20 cellular contexts compared by ENCODE assay signal in genomic region chr6:155648301-155648700, GRCh38.
A peak's percentile ranks its signal among the peaks of the same experiment; 100 is the strongest.
DNase-seq lines count a peak whose midpoint lies in the region; ATAC-seq, FAIRE-seq and TF ChIP-seq lines count a peak whose summit lies in the region.
"Had no signal": no experiment of that assay in that cellular context is flagged by ENCODE, and none has a peak within 500 bp of the region (broad histone marks: within the 10 kb centered on the region; RNA-seq: fewer than 3 reads in every experiment).

No MANE protein-coding gene starts in this region.

- no peaks in the 10 kb centered on the region for H3K9me3 Mint-ChIP-seq in activated naive CD8-positive, alpha-beta T cell treated with anti-CD3 and anti-CD28 coated beads for 36 hours
- H3K9me3 Mint-ChIP-seq: CD8-positive, alpha-beta T cell; HFFc6 had no signal

- DNase-seq in left ventricle myocardium superior (no peak), left cardiac atrium (no peak), MV-4-11 (lab: John Stamatoyannopoulos, UW) (peak; percentile 53), K562 (ENCODE audit: extremely low read depth in 1 of 4, low spot score in 3 of 4) (no peak), 8988T (no peak), NCI-H1436 (lab: John Stamatoyannopoulos, UW) (no peak)
- DNase-seq in activated naive CD8-positive, alpha-beta T cell treated with anti-CD3 and anti-CD28 coated beads for 36 hours: no peak
- DNase-seq: C1 segment of cervical spinal cord; CD4-positive, CD25-positive, alpha-beta regulatory T cell; CD8-positive, alpha-beta T cell; DMS153; EL; GDM1; GOT3; HFFc6 had no signal

- no peak overlapping the region for H3K4me3 ChIP-seq in K562
- H3K4me3 ChIP-seq: GM12878, HAP-1 had no signal

- H3K4me1 ChIP-seq in K562 (replicated peaks in 1 of 2; ENCODE audit: control insufficient read depth in 2 of 2, insufficient read depth in 2 of 2, low read length in 2 of 2): peaks cover 0 to 15% of the 10 kb centered on the region in 2 experiments; a peak in 2 of 5 replicates

- TF ChIP-seq POLR2A in K562 (conservative IDR thresholded peaks at IDR 0.05): no peak

- H2AFZ ChIP-seq in K562 (ENCODE audit: low read depth, low read length): peak overlapping the region; percentile 85

- no peaks in the 10 kb centered on the region for H3K79me2 ChIP-seq in K562 (ENCODE audit: control insufficient read depth, insufficient read depth, low read length)

- H3K4me3 Mint-ChIP-seq in activated naive CD8-positive, alpha-beta T cell treated with anti-CD3 and anti-CD28 coated beads for 36 hours: no peak overlapping the region
- H3K4me3 Mint-ChIP-seq: CD4-positive, CD25-positive, alpha-beta regulatory T cell; CD8-positive, alpha-beta T cell had no signal

- no peak overlapping the region for H3K27ac ChIP-seq in K562 (ENCODE audit: extremely low read depth, low read depth, low read length)

- POLR2A ChIA-PET in K562 (lab: Yijun Ruan, JAX): no interaction called here

- no peak for TF ChIP-seq CTCF in K562 (IDR thresholded peaks at IDR 0.05 in 2 of 3, conservative IDR thresholded peaks at IDR 0.05 in 1 of 3; ENCODE audit: insufficient read depth in 2 of 3, low read depth in 1 of 3, low read length in 3 of 3)

- no peaks in the 10 kb centered on the region for H3K36me3 ChIP-seq in K562 (ENCODE audit: control insufficient read depth, insufficient read depth, low read length)
- H3K36me3 ChIP-seq: HAP-1 had no signal

- H4K20me1 ChIP-seq in K562 (replicated peaks; ENCODE audit: control insufficient read depth, insufficient read depth, low read length): no peaks in the 10 kb centered on the region

- H3K27ac Mint-ChIP-seq in activated naive CD8-positive, alpha-beta T cell treated with anti-CD3 and anti-CD28 coated beads for 36 hours: no peak overlapping the region
- H3K27ac Mint-ChIP-seq: CD4-positive, CD25-positive, alpha-beta regulatory T cell; CD8-positive, alpha-beta T cell; HFFc6 had no signal

- H3K36me3 Mint-ChIP-seq in activated naive CD8-positive, alpha-beta T cell treated with anti-CD3 and anti-CD28 coated beads for 36 hours: no peaks in the 10 kb centered on the region
- H3K36me3 Mint-ChIP-seq: CD4-positive, CD25-positive, alpha-beta regulatory T cell; CD8-positive, alpha-beta T cell had no signal

- H3K9ac ChIP-seq in K562 (ENCODE audit: insufficient read depth in 1 of 2, low read depth in 2 of 2, low read length in 2 of 2): no peak overlapping the region

- intact Hi-C loops in left ventricle myocardium superior (cut with micrococcal nuclease): no loop called here
- intact Hi-C loops in left cardiac atrium (cut with DNase I): no loop called here
- intact Hi-C loops in K562 (cut with micrococcal nuclease): loop anchor here (10.0 kb wide), 1 partner anchor 1866 kb away; no protein-coding TSS in a partner anchor

- no peak for TF ChIP-seq EP300 in K562 (IDR thresholded peaks at IDR 0.05; ENCODE audit: low read length)

- H3K9me1 ChIP-seq in K562 (ENCODE audit: control insufficient read depth, insufficient read depth, low read length): no peaks in the 10 kb centered on the region

- H3K9me3 ChIP-seq in K562 (replicated peaks; ENCODE audit: control insufficient read depth, insufficient read depth, low read depth, low read length): no peaks in the 10 kb centered on the region
- H3K9me3 ChIP-seq: Caco-2, HAP-1 had no signal

- FAIRE-seq in K562 (lab: Jason Lieb, UNC): no peak
- FAIRE-seq: GM12878, GM19239, H54 had no signal

- in situ Hi-C loops in K562 (cut with MboI): no loop called here

- no peak overlapping the region for H3K4me2 ChIP-seq in K562 (ENCODE audit: insufficient read depth, low read length)

- ATAC-seq in left ventricle myocardium superior (peak; percentile 29), left cardiac atrium (no peak), K562 (no peak)
- ATAC-seq: CD8-positive, alpha-beta T cell; GM12878 had no signal

- CTCF ChIA-PET in K562 (lab: Yijun Ruan, JAX; ENCODE audit: low intra/inter-chr PET ratio): no interaction called here

- TF ChIP-seq RAD21 in K562 (CRISPR knock-in tag; conservative IDR thresholded peaks at IDR 0.05 in 1 of 2, IDR thresholded peaks at IDR 0.05 in 1 of 2): no peak

- WGBS in K562 (ENCODE audit: insufficient coverage, low coverage, missing lambda C conversion rate): 25% methylated on average over 5 of the region's 5 CpGs

- H3K27me3 Mint-ChIP-seq in activated naive CD8-positive, alpha-beta T cell treated with anti-CD3 and anti-CD28 coated beads for 36 hours: no peaks in the 10 kb centered on the region

- H3K27me3 ChIP-seq in K562 (ENCODE audit: control insufficient read depth in 2 of 2, insufficient read depth in 2 of 2, low read length in 2 of 2): no peaks in the 10 kb centered on the region

- BruUV-seq in K562 (replicated peaks; lab: Mats Ljungman, UMichigan): no TSS peak

- H3K4me1 Mint-ChIP-seq in activated naive CD8-positive, alpha-beta T cell treated with anti-CD3 and anti-CD28 coated beads for 36 hours: peaks cover 3% of the 10 kb centered on the region

TF ChIP-seq in K562, 482 proteins besides CTCF, POLR2A, EP300 and RAD21:
- TF ChIP-seq GABPB1 (CRISPR knock-in tag; IDR thresholded peaks at IDR 0.05) (no peak), SRSF1 (IDR thresholded peaks at IDR 0.05; ENCODE audit: low read depth, low read length) (no peak), ELF4 (CRISPR knock-in tag; IDR thresholded peaks at IDR 0.05) (no peak), ZNF24 (IDR thresholded peaks at IDR 0.05) (no peak), TFE3 (CRISPR knock-in tag; IDR thresholded peaks at IDR 0.05) (no peak), CHD2 (IDR thresholded peaks at IDR 0.05; ENCODE audit: low read depth, low read length) (no peak), HMG20A (CRISPR knock-in tag; conservative IDR thresholded peaks at IDR 0.05) (no peak)
